In genomic region chr7:20330797-20331230, GRCh38 we compare ENCODE assay signal across 8 cellular contexts. TPM values are rescaled to one million over a fixed set of nuclear protein-coding genes. Genes with fewer than 3 reads are reported as not detected.
DNase-seq lines count a peak whose midpoint lies in the region; ATAC-seq and TF ChIP-seq lines count a peak whose summit lies in the region.

Gene ITGB8, plus strand, starts transcription at chr7:20330900. Its CDS starts 907 bp downstream, at chr7:20331807.

- no peaks in the 10 kb centered on the region for H3K36me3 ChIP-seq in breast epithelium
- no peaks in the 10 kb centered on the region for H3K36me3 ChIP-seq in stomach

- TF ChIP-seq POLR2A in breast epithelium (IDR thresholded peaks at IDR 0.05) = no peak
- TF ChIP-seq POLR2A in stomach (IDR thresholded peaks at IDR 0.05) = no peak

- DNase-seq in AG09309 (ENCODE audit: low read depth) (no peak), NCI-H460 (ENCODE audit: extremely low read depth, low read depth) (no peak), breast epithelium (ENCODE audit: low spot score in 2 of 2) (peak; percentile 66 to 75), left colon (peak; percentile 42 to 64), stomach (peak; percentile 37), pons (ENCODE audit: low spot score) (no peak)

- WGBS in stomach, 5 donors = 0 to 4% (median 0%) methylated on average over 5 to 42 of the region's 42 CpGs

- TF ChIP-seq CTCF in AG09309 (IDR thresholded peaks at IDR 0.05; ENCODE audit: control insufficient read depth, insufficient read depth, low read depth, low read length, missing control alignments) = no peak
- TF ChIP-seq CTCF in breast epithelium (IDR thresholded peaks at IDR 0.05) = no peak
- TF ChIP-seq CTCF in stomach (IDR thresholded peaks at IDR 0.05) = no peak

- intact Hi-C loops in breast epithelium (cut with DNase I; ENCODE audit: low total_unique reads) = no loop called here
- intact Hi-C loops in left colon (cut with DNase I, micrococcal nuclease) = no loop called here
- intact Hi-C loops in stomach (cut with DNase I; ENCODE audit: low total_unique reads) = no loop called here

- H3K4me1 ChIP-seq in breast epithelium (peaks cover 0 to 3% of the 10 kb centered on the region in 2 donors), stomach (peaks cover 0 to 29% (median 21%) of the 10 kb centered on the region in 4 donors)

- no peaks in the 10 kb centered on the region for H3K9me3 ChIP-seq in breast epithelium
- H3K9me3 ChIP-seq in stomach = no peaks in the 10 kb centered on the region

- ATAC-seq in GM18502 (IDR thresholded peaks at IDR 0.05; ENCODE audit: poor library complexity, unreplicated experiment) = peak; percentile 26
- peak; percentile 35 for ATAC-seq in HG02798 (IDR thresholded peaks at IDR 0.05; ENCODE audit: poor library complexity, unreplicated experiment)
- peak; percentile 58 for ATAC-seq in left colon

- H3K27me3 ChIP-seq in breast epithelium = no peaks in the 10 kb centered on the region
- H3K27me3 ChIP-seq in stomach = peaks cover 0 to 16% (median 0%) of the 10 kb centered on the region in 3 donors

- TF ChIP-seq EP300 in stomach (IDR thresholded peaks at IDR 0.05) = no peak

- H3K27ac ChIP-seq in breast epithelium = peak within 1 kb of the TSS; percentile 97 to 98
- peak within 1 kb of the TSS; percentile 79 to 96 (median 90) for H3K27ac ChIP-seq in stomach

- peak within 1 kb of the TSS; percentile 79 for H3K4me3 ChIP-seq in AG09309 (ENCODE audit: control insufficient read depth, low read depth, low read length)
- H3K4me3 ChIP-seq in breast epithelium = peak within 1 kb of the TSS; percentile 64 to 94 (median 67)
- peak within 1 kb of the TSS; percentile 58 to 83 (median 66) for H3K4me3 ChIP-seq in stomach

RNA-seq across cellular contexts. Expression of gene ITGB8, which starts in this region (rescaled TPM):
- total RNA-seq in NCI-H460 (2014; rRNA removed; shearing (Covaris generic)) = 15.6 and 18.5 TPM in 2 replicates
- polyA plus RNA-seq in NCI-H460 (2014; cell fraction: nucleus; rRNA removed) = 12.8 and 21.6 TPM in 2 replicates
- 100 to 1,000 TPM in 1 of 3 donors, 10 to 100 TPM in 1, 1 to 10 TPM in 1; 1.6 to 154 (median 52.1) TPM for total RNA-seq in breast epithelium
- total RNA-seq in left colon = 1 to 10 TPM; 8.8 to 8.9 TPM
- total RNA-seq in stomach = 10 to 100 TPM in 3 of 5 donors, 1 to 10 TPM in 2; 5.4 to 31.9 (median 24.6) TPM
- 1 to 10 TPM; 1.1 to 2.5 (median 1.9) TPM for polyA plus RNA-seq in stomach

Comparison
In these comparisons a context has a peak if more than half of its experiments do, and no peak if none do; other contexts are left out.
1. DNase-seq: peak in breast epithelium (2 of 2), left colon (2 of 2) and stomach (single experiment); none in AG09309 (single experiment), NCI-H460 (single experiment) and pons (single experiment).
2. Peak in every context shown above with its lines, with median percentiles within 50 percentile points of each other: H3K4me3 ChIP-seq and ATAC-seq.